ENCODE assay signal across 8 cellular contexts in genomic region chr12:6772331-6772695, GRCh38. TPM values are rescaled to one million over a fixed set of nuclear protein-coding genes. Genes with fewer than 3 reads are reported as not detected.
DNase-seq lines count a peak whose midpoint lies in the region; ATAC-seq and TF ChIP-seq lines count a peak whose summit lies in the region.

Gene LAG3, plus strand, starts transcription at chr12:6772520. Its CDS starts 333 bp downstream, at chr12:6772853.

- no peak within 1 kb of the TSS for H3K9ac ChIP-seq in mammary epithelial cell (ENCODE audit: insufficient read depth, low read length)

- dilution Hi-C loops in mammary epithelial cell (cut with HindIII; ENCODE audit: low sequenced_read_pairs), result loop anchor here (5.0 kb wide), 2 partner anchors 80 to 85 kb away; no protein-coding TSS in a partner anchor

- DNase-seq in breast epithelium (ENCODE audit: low spot score in 2 of 2) (no peak), mammary epithelial cell (no peak), neural crest cell (ENCODE audit: low read depth, low spot score) (no peak), uterus (peak; percentile 57 to 58), tibial artery (no peak), KG1 (lab: John Stamatoyannopoulos, UW) (no peak)
- DNase-seq in activated naive CD8-positive, alpha-beta T cell treated with anti-CD3 and anti-CD28 coated beads, Interleukin-2, amount 50 U/mL, for 24 hours, result peak; percentile 84

- H3K4me3 ChIP-seq in breast epithelium, result peak within 1 kb of the TSS in 1 of 3 donors; percentile 46
- H3K4me3 ChIP-seq in mammary epithelial cell (replicated peaks in 1 of 3; ENCODE audit: insufficient read depth in 1 of 3, low read depth in 2 of 3, low read length in 3 of 3), result no peak within 1 kb of the TSS
- H3K4me3 ChIP-seq in uterus, result peak within 1 kb of the TSS in 1 of 2 donors; percentile 41
- no peak within 1 kb of the TSS for H3K4me3 ChIP-seq in tibial artery

- CTCF ChIA-PET in mammary epithelial cell (lab: Charles Lee; ENCODE audit: low non-redundant PET), result no interaction called here

- H3K27ac Mint-ChIP-seq in activated naive CD8-positive, alpha-beta T cell treated with anti-CD3 and anti-CD28 coated beads, Interleukin-2, amount 50 U/mL, for 24 hours, result peak within 1 kb of the TSS; percentile 86
- H3K27ac Mint-ChIP-seq in neural crest cell (ENCODE audit: unreplicated experiment), result no peak within 1 kb of the TSS

- no TSS peak for BruUV-seq in mammary epithelial cell (replicated peaks; lab: Mats Ljungman, UMichigan)

- H3K9me3 Mint-ChIP-seq in activated naive CD8-positive, alpha-beta T cell treated with anti-CD3 and anti-CD28 coated beads, Interleukin-2, amount 50 U/mL, for 24 hours, result no peaks in the 10 kb centered on the region
- no peaks in the 10 kb centered on the region for H3K9me3 Mint-ChIP-seq in neural crest cell

- ATAC-seq in activated naive CD8-positive, alpha-beta T cell treated with anti-CD3 and anti-CD28 coated beads, Interleukin-2, amount 50 U/mL, for 24 hours, result peak; percentile 57
- no peak for ATAC-seq in GM18873 (IDR thresholded peaks at IDR 0.05; ENCODE audit: low FRiP score, unreplicated experiment)

- H2AFZ ChIP-seq in mammary epithelial cell (ENCODE audit: low read depth, low read length), result no peak within 1 kb of the TSS

- H4K20me1 ChIP-seq in mammary epithelial cell (ENCODE audit: insufficient read depth, low read length), result no peaks in the 10 kb centered on the region

- H3K36me3 ChIP-seq in breast epithelium (no peaks in the 10 kb centered on the region), mammary epithelial cell (ENCODE audit: insufficient read depth, low read length) (peaks cover 10% of the 10 kb centered on the region), uterus (no peaks in the 10 kb centered on the region), tibial artery (peaks cover 19 to 28% (median 25%) of the 10 kb centered on the region in 3 donors)

- no peak for TF ChIP-seq CTCF in breast epithelium (IDR thresholded peaks at IDR 0.05)
- TF ChIP-seq CTCF in mammary epithelial cell (conservative IDR thresholded peaks at IDR 0.05 in 1 of 2, IDR thresholded peaks at IDR 0.05 in 1 of 2; ENCODE audit: extremely low read depth in 1 of 2, insufficient read depth in 1 of 2, low read depth in 1 of 2, low read length in 2 of 2), result no peak
- no peak for TF ChIP-seq CTCF in neural crest cell (conservative IDR thresholded peaks at IDR 0.05)
- TF ChIP-seq CTCF in uterus (IDR thresholded peaks at IDR 0.05), result no peak
- TF ChIP-seq CTCF in tibial artery (IDR thresholded peaks at IDR 0.05), result no peak

- H3K4me2 ChIP-seq in mammary epithelial cell (ENCODE audit: insufficient read depth, low read depth, low read length), result no peak within 1 kb of the TSS

- 80% methylated on average over 4 of the region's 15 CpGs for WGBS in mammary epithelial cell (ENCODE audit: low coverage, missing lambda C conversion rate)

- H3K4me3 Mint-ChIP-seq in activated naive CD8-positive, alpha-beta T cell treated with anti-CD3 and anti-CD28 coated beads, Interleukin-2, amount 50 U/mL, for 24 hours, result peak within 1 kb of the TSS; percentile 98
- H3K4me3 Mint-ChIP-seq in neural crest cell, result peak within 1 kb of the TSS; percentile 80

- peaks cover 22% of the 10 kb centered on the region for H3K79me2 ChIP-seq in mammary epithelial cell (ENCODE audit: insufficient read depth, low read length)

- intact Hi-C loops in breast epithelium (cut with DNase I; ENCODE audit: low total_unique reads) (no loop called here), mammary epithelial cell (cut with micrococcal nuclease) (no loop called here), uterus (cut with DNase I; ENCODE audit: low total_unique reads) (no loop called here), tibial artery (cut with DNase I; ENCODE audit: low total_unique reads) (loop anchor here (10.0 kb wide), 1 partner anchor 158 kb away; no protein-coding TSS in a partner anchor)

- H3K27ac ChIP-seq in breast epithelium (peak within 1 kb of the TSS; percentile 26 to 60), mammary epithelial cell (ENCODE audit: insufficient read depth, low read depth, low read length) (no peak within 1 kb of the TSS), uterus (peak within 1 kb of the TSS; percentile 74 to 98), tibial artery (peak within 1 kb of the TSS in 1 of 2 donors; percentile 5)

- H3K9me3 ChIP-seq in breast epithelium (no peaks in the 10 kb centered on the region), mammary epithelial cell (replicated peaks; ENCODE audit: insufficient read depth, low read length) (no peaks in the 10 kb centered on the region), uterus (no peaks in the 10 kb centered on the region), tibial artery (no peaks in the 10 kb centered on the region)

- peaks cover 43% of the 10 kb centered on the region for H3K36me3 Mint-ChIP-seq in activated naive CD8-positive, alpha-beta T cell treated with anti-CD3 and anti-CD28 coated beads, Interleukin-2, amount 50 U/mL, for 24 hours (ENCODE audit: low read depth)
- H3K36me3 Mint-ChIP-seq in neural crest cell (ENCODE audit: low read depth), result peaks cover 22% of the 10 kb centered on the region

- H3K4me1 ChIP-seq in breast epithelium, result peaks cover 4 to 23% of the 10 kb centered on the region in 2 donors
- H3K4me1 ChIP-seq in mammary epithelial cell (ENCODE audit: insufficient read depth, low read length), result peaks cover 7% of the 10 kb centered on the region
- H3K4me1 ChIP-seq in uterus, result peaks cover 0 to 4% of the 10 kb centered on the region in 2 donors
- peaks cover 0 to 43% (median 32%) of the 10 kb centered on the region in 4 donors for H3K4me1 ChIP-seq in tibial artery

- H3K27me3 Mint-ChIP-seq in activated naive CD8-positive, alpha-beta T cell treated with anti-CD3 and anti-CD28 coated beads, Interleukin-2, amount 50 U/mL, for 24 hours, result peaks cover 28% of the 10 kb centered on the region
- H3K27me3 Mint-ChIP-seq in neural crest cell (ENCODE audit: low read depth), result peaks cover 21% of the 10 kb centered on the region

- in situ Hi-C loops in mammary epithelial cell (cut with MboI; ENCODE audit: low sequenced_read_pairs in 2 of 2), result no loop called here

- H3K4me1 Mint-ChIP-seq in activated naive CD8-positive, alpha-beta T cell treated with anti-CD3 and anti-CD28 coated beads, Interleukin-2, amount 50 U/mL, for 24 hours, result peaks cover 76% of the 10 kb centered on the region
- peaks cover 49% of the 10 kb centered on the region for H3K4me1 Mint-ChIP-seq in neural crest cell

- TF ChIP-seq POLR2A in breast epithelium (IDR thresholded peaks at IDR 0.05) (no peak), uterus (IDR thresholded peaks at IDR 0.05) (no peak)

- no peaks in the 10 kb centered on the region for H3K27me3 ChIP-seq in breast epithelium
- H3K27me3 ChIP-seq in mammary epithelial cell (ENCODE audit: insufficient read depth, low read length), result no peaks in the 10 kb centered on the region
- H3K27me3 ChIP-seq in uterus, result no peaks in the 10 kb centered on the region
- H3K27me3 ChIP-seq in tibial artery, result no peaks in the 10 kb centered on the region

RNA-seq across cellular contexts. Expression of gene LAG3, which starts in this region (rescaled TPM):
- total RNA-seq in breast epithelium (1 to 10 TPM in 1 of 3 donors, under 1 TPM in 2; 0.44 to 1.3 (median 0.80) TPM), mammary epithelial cell (1 to 10 TPM in 1 of 2 donors, under 1 TPM in 1; 0.67 to 1.3 TPM), neural crest cell (4.7 and 4.9 TPM in 2 replicates), uterus (10 to 100 TPM in 1 of 4 donors, 1 to 10 TPM in 2, under 1 TPM in 1; 0.41 to 14.6 (median 4.0) TPM)
- 0.33 TPM for polyA plus RNA-seq in mammary epithelial cell
- not detected for polyA minus RNA-seq in mammary epithelial cell

Comparison
In these comparisons a context has a peak if more than half of its experiments do, and no peak if none do; other contexts are left out.
1. DNase-seq: peak in activated naive CD8-positive, alpha-beta T cell treated with anti-CD3 and anti-CD28 coated beads, Interleukin-2, amount 50 U/mL, for 24 hours (single experiment) and uterus (2 of 2); none in breast epithelium (0 of 2), mammary epithelial cell (single experiment), neural crest cell (single experiment), tibial artery (0 of 2) and KG1 (single experiment).